In the genomic region with DNA sequence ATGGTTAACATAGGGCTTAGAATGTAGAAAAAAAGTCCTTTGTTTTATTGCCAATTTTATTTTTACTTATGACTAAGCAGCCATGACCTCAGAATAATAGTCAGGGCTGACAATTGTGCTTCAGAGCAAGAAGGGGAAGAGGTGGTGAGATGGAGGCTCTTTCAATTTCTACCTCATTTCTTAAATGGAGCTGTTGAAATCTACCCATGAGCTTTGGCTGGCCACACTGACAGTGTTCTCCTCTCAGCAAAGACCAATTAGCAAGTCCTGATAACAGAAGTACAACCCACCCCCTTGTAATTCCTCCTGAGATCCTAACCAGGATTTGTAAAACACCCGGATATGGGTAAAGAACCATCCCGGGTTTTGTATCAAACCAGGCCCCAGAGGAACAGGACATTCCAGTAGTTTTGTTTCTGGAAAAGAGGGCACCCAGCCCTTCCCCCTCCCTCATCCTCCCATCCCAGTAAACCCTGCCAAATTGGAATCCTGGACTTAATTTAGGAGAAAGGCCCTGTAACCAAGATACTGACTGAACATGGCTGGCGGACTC, we compare ENCODE assay signal across 1 cellular context.
TF ChIP-seq lines count a peak whose summit lies in the region.

A gene with protein sequence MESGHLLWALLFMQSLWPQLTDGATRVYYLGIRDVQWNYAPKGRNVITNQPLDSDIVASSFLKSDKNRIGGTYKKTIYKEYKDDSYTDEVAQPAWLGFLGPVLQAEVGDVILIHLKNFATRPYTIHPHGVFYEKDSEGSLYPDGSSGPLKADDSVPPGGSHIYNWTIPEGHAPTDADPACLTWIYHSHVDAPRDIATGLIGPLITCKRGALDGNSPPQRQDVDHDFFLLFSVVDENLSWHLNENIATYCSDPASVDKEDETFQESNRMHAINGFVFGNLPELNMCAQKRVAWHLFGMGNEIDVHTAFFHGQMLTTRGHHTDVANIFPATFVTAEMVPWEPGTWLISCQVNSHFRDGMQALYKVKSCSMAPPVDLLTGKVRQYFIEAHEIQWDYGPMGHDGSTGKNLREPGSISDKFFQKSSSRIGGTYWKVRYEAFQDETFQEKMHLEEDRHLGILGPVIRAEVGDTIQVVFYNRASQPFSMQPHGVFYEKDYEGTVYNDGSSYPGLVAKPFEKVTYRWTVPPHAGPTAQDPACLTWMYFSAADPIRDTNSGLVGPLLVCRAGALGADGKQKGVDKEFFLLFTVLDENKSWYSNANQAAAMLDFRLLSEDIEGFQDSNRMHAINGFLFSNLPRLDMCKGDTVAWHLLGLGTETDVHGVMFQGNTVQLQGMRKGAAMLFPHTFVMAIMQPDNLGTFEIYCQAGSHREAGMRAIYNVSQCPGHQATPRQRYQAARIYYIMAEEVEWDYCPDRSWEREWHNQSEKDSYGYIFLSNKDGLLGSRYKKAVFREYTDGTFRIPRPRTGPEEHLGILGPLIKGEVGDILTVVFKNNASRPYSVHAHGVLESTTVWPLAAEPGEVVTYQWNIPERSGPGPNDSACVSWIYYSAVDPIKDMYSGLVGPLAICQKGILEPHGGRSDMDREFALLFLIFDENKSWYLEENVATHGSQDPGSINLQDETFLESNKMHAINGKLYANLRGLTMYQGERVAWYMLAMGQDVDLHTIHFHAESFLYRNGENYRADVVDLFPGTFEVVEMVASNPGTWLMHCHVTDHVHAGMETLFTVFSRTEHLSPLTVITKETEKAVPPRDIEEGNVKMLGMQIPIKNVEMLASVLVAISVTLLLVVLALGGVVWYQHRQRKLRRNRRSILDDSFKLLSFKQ (plus strand): TSS at position 399 of the 553 bp plus-strand sequence. CDS start 6,324 bp downstream, outside the sequence.

TF ChIP-seq in GM23338, 12 proteins besides CTCF, POLR2A, EP300 and RAD21 (continued from another document):
- no peak for TF ChIP-seq REST (IDR thresholded peaks at IDR 0.05; ENCODE audit: unreplicated experiment)
